Comparison of ENCODE assay signal across 16 cellular contexts in the genomic region with DNA sequence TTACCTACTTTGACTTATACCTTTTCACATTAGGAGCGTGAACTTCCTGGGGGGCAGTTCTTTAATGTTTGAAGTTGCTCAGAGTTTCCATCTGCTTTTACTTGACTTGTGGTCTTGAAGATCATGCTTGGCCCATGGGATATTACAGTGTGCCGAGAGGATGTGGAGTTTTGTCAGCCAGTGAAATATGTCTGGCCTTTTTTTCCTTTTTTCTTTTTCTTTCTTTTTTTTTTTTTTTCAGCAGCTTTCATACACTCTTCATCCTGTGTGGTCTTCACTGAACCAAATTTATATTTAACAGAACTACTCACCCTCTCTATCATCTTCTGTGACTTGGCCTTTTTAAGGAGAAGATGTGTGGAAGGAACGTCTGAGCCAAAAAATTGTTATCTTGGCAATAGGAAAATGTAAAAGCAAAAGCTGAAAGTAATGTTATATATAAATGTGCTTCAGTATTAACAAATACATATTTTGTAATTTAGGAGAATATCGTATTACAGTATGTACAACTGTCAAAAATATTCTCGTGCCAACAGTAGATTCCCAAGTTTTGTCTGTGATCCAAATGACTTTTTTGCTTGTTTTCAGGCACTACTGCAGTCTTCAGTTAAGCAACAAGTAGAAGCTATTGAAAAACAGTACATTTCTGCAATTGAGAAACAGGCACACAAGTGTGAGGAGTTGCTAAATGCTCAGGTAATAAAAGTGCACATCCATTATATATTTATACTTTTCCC.
DNase-seq lines count a peak whose midpoint lies in the region; ATAC-seq and TF ChIP-seq lines count a peak whose summit lies in the region.
"Had no signal": no experiment of that assay in that cellular context is flagged by ENCODE, and none has a peak within 500 bp of the region (broad histone marks: within the 10 kb centered on the region; RNA-seq: fewer than 3 reads in every experiment).

No MANE protein-coding gene starts in this region.

- no peak overlapping the region for H3K9ac ChIP-seq in subcutaneous abdominal adipose tissue (ENCODE audit: low read length in 5 of 5)

- DNase-seq in heart right ventricle (peak in 1 of 2 donors; percentile 7), Right ventricle myocardium superior (no peak), amniotic epithelial cell (ENCODE audit: low read depth) (peak; percentile 12), fibroblast of villous mesenchyme (ENCODE audit: low read depth) (peak; percentile 38), mesenteric fat pad (ENCODE audit: low spot score) (no peak), foreskin melanocyte (no peak)
- no peak for DNase-seq in activated CD4-positive, alpha-beta T cell treated with anti-CD3 and anti-CD28 coated beads for 48 hours
- DNase-seq: ACHN; colonic mucosa; GOT3; NCI-H1417 treated with DMSO at 0.1 percent for 48 hours; posterior cingulate gyrus; stimulated activated naive CD4-positive, alpha-beta T cell treated with Interleukin-2 at 50 U/mL for 16 hours had no signal

- H3K27ac ChIP-seq in heart right ventricle: no peak overlapping the region
- peak overlapping the region; percentile 6 for H3K27ac ChIP-seq in subcutaneous abdominal adipose tissue (ENCODE audit: low read depth, low read length)
- H3K27ac ChIP-seq: colonic mucosa had no signal

- no peak for TF ChIP-seq CTCF in heart right ventricle (IDR thresholded peaks at IDR 0.05)
- no peak for TF ChIP-seq CTCF in fibroblast of villous mesenchyme (IDR thresholded peaks at IDR 0.05; ENCODE audit: insufficient read depth, low read depth, low read length)

- no peak overlapping the region for H3K4me3 ChIP-seq in heart right ventricle
- no peak overlapping the region for H3K4me3 ChIP-seq in fibroblast of villous mesenchyme (ENCODE audit: low read depth, low read length)
- H3K4me3 ChIP-seq in subcutaneous abdominal adipose tissue (ENCODE audit: low read depth in 1 of 5, low read length in 5 of 5): no peak overlapping the region
- H3K4me3 ChIP-seq: colonic mucosa had no signal

- intact Hi-C loops in heart right ventricle (cut with DNase I): loop anchor here in 1 of 10 donors (10.0 kb wide), 1 partner anchor 46 kb away; no protein-coding TSS in a partner anchor
- intact Hi-C loops in Right ventricle myocardium superior (cut with DNase I): no loop called here

- H3K36me3 ChIP-seq in heart right ventricle (peaks cover 0 to 16% (median 0%) of the 10 kb centered on the region in 9 donors), subcutaneous abdominal adipose tissue (ENCODE audit: control insufficient read depth in 5 of 5, insufficient read depth in 5 of 5, low read length in 5 of 5) (peaks cover 0 to 2% (median 0%) of the 10 kb centered on the region in 5 donors)
- H3K36me3 ChIP-seq: colonic mucosa had no signal

- ATAC-seq in heart right ventricle (peak in 6 of 8 donors; percentile 38 to 64 (median 47)), Right ventricle myocardium superior (ENCODE audit: poor library complexity) (no peak)
- ATAC-seq: activated T-helper 17 cell treated with anti-CD3 and anti-CD28 coated beads, Interleukin-2, amount 50 U/mL, for 72 hours; WTC11 had no signal

- peaks cover 0 to 18% (median 6%) of the 10 kb centered on the region in 9 donors for H3K4me1 ChIP-seq in heart right ventricle
- peaks cover 0 to 12% (median 6%) of the 10 kb centered on the region in 5 donors for H3K4me1 ChIP-seq in subcutaneous abdominal adipose tissue (ENCODE audit: control insufficient read depth in 5 of 5, insufficient read depth in 5 of 5, low read length in 5 of 5)
- H3K4me1 ChIP-seq: colonic mucosa had no signal

- H3K9me3 ChIP-seq in heart right ventricle: peaks cover 0 to 9% (median 0%) of the 10 kb centered on the region in 11 donors
- H3K9me3 ChIP-seq in subcutaneous abdominal adipose tissue (ENCODE audit: control insufficient read depth in 5 of 5, low read length in 5 of 5): peaks cover 0 to 3% (median 0%) of the 10 kb centered on the region in 5 donors
- H3K9me3 ChIP-seq: colonic mucosa had no signal

- no peaks in the 10 kb centered on the region for H3K27me3 ChIP-seq in heart right ventricle
- no peaks in the 10 kb centered on the region for H3K27me3 ChIP-seq in subcutaneous abdominal adipose tissue (ENCODE audit: control insufficient read depth in 5 of 5, insufficient read depth in 4 of 5, low read length in 5 of 5)
- H3K27me3 ChIP-seq: colonic mucosa had no signal

- WGBS in heart right ventricle, 2 donors: 68 to 72% methylated on average over 5 of the region's 5 CpGs

Comparison
In these comparisons a context has a peak if more than half of its experiments do, and no peak if none do; other contexts are left out.
1. DNase-seq: peak in amniotic epithelial cell (single experiment) and fibroblast of villous mesenchyme (single experiment); none in Right ventricle myocardium superior (single experiment), mesenteric fat pad (single experiment), foreskin melanocyte (single experiment) and activated CD4-positive, alpha-beta T cell treated with anti-CD3 and anti-CD28 coated beads for 48 hours (single experiment).